In genomic region chr18:67417864-67418523, GRCh38 we compare ENCODE assay signal across 8 cellular contexts.
A peak's percentile ranks its signal among the peaks of the same experiment; 100 is the strongest.
DNase-seq lines count a peak whose midpoint lies in the region; ATAC-seq and TF ChIP-seq lines count a peak whose summit lies in the region.

No MANE protein-coding gene starts in this region.

- H3K36me3 Mint-ChIP-seq in T-helper 1 cell treated with Interleukin-12 subunit alpha and Interleukin-12 subunit beta and Interleukin-4 antibody, amounts not matched to agents 30 μg/mL and 1 μg/mL, for 36 hours (ENCODE audit: low read depth) = no peaks in the 10 kb centered on the region

- no peaks in the 10 kb centered on the region for H4K20me1 ChIP-seq in fibroblast of lung (ENCODE audit: control insufficient read depth, extremely low read depth, insufficient read depth, low read length)

- no peak for TF ChIP-seq POLR2A in spleen (IDR thresholded peaks at IDR 0.05)
- no peak for TF ChIP-seq POLR2A in stomach (IDR thresholded peaks at IDR 0.05)

- H3K36me3 ChIP-seq in fibroblast of lung (ENCODE audit: control insufficient read depth, insufficient read depth, low read length) (no peaks in the 10 kb centered on the region), spleen (no peaks in the 10 kb centered on the region), stomach (no peaks in the 10 kb centered on the region)

- peak overlapping the region in 3 of 4 experiments; percentile 22 to 44 (median 35) for H3K4me3 ChIP-seq in fibroblast of lung (replicated peaks in 1 of 4; ENCODE audit: control extremely low read depth in 1 of 4, insufficient read depth in 1 of 4, low read depth in 3 of 4, low read length in 4 of 4)
- peak overlapping the region in 5 of 8 donors; percentile 2 to 61 (median 16) for H3K4me3 ChIP-seq in spleen
- peak overlapping the region in 2 of 4 donors; percentile 20 to 29 for H3K4me3 ChIP-seq in stomach

- TF ChIP-seq CTCF in fibroblast of lung (conservative IDR thresholded peaks at IDR 0.05 in 1 of 2, IDR thresholded peaks at IDR 0.05 in 1 of 2; ENCODE audit: low read depth in 1 of 2, low read length in 2 of 2) (no peak), spleen (IDR thresholded peaks at IDR 0.05 in 8 of 11, conservative IDR thresholded peaks at IDR 0.05 in 3 of 11) (no peak), stomach (IDR thresholded peaks at IDR 0.05) (no peak)

- no peaks in the 10 kb centered on the region for H3K9me3 ChIP-seq in fibroblast of lung (ENCODE audit: control insufficient read depth, insufficient read depth, low read depth, low read length)
- no peaks in the 10 kb centered on the region for H3K9me3 ChIP-seq in spleen
- H3K9me3 ChIP-seq in stomach = no peaks in the 10 kb centered on the region

- H3K4me3 Mint-ChIP-seq in T-helper 1 cell treated with Interleukin-12 subunit alpha and Interleukin-12 subunit beta and Interleukin-4 antibody, amounts not matched to agents 30 μg/mL and 1 μg/mL, for 36 hours = peak overlapping the region; percentile 15

- peak; percentile 3 for DNase-seq in DMS114 treated with DMSO at 0.1 percent for 48 hours (lab: John Stamatoyannopoulos, UW; ENCODE audit: unreplicated experiment)
- DNase-seq in fibroblast of lung (ENCODE audit: low read depth in 2 of 2) = peak; percentile 52 to 66
- no peak for DNase-seq in spleen
- DNase-seq in stomach = no peak
- no peak for DNase-seq in COLO668 (lab: John Stamatoyannopoulos, UW; ENCODE audit: unreplicated experiment)

- ATAC-seq in GM19455 (IDR thresholded peaks at IDR 0.05; ENCODE audit: unreplicated experiment) (peak; percentile 69), HG03565 (IDR thresholded peaks at IDR 0.05; ENCODE audit: unreplicated experiment) (peak; percentile 88)

- H3K27me3 Mint-ChIP-seq in T-helper 1 cell treated with Interleukin-12 subunit alpha and Interleukin-12 subunit beta and Interleukin-4 antibody, amounts not matched to agents 30 μg/mL and 1 μg/mL, for 36 hours (ENCODE audit: low read depth) = no peaks in the 10 kb centered on the region

- H2AFZ ChIP-seq in fibroblast of lung (ENCODE audit: low read length) = peak overlapping the region; percentile 65

- H3K9ac ChIP-seq in fibroblast of lung (ENCODE audit: insufficient read depth, low read length) = no peak overlapping the region

- H3K4me1 Mint-ChIP-seq in T-helper 1 cell treated with Interleukin-12 subunit alpha and Interleukin-12 subunit beta and Interleukin-4 antibody, amounts not matched to agents 30 μg/mL and 1 μg/mL, for 36 hours (ENCODE audit: low read depth) = peaks cover 8% of the 10 kb centered on the region

- intact Hi-C loops in spleen (cut with DNase I; ENCODE audit: low total_unique reads) = no loop called here
- intact Hi-C loops in stomach (cut with DNase I; ENCODE audit: low total_unique reads) = no loop called here

- no peaks in the 10 kb centered on the region for H3K9me3 Mint-ChIP-seq in T-helper 1 cell treated with Interleukin-12 subunit alpha and Interleukin-12 subunit beta and Interleukin-4 antibody, amounts not matched to agents 30 μg/mL and 1 μg/mL, for 36 hours

- H3K27ac ChIP-seq in fibroblast of lung (ENCODE audit: insufficient read depth, low read length) (peak overlapping the region; percentile 34), spleen (peak overlapping the region in 7 of 8 donors; percentile 12 to 64 (median 49)), stomach (peak overlapping the region in 2 of 5 donors; percentile 11 to 26)

- peak overlapping the region; percentile 87 for H3K4me2 ChIP-seq in fibroblast of lung (ENCODE audit: extremely low read depth, insufficient read depth, low read length)

- no peak for TF ChIP-seq EP300 in stomach (IDR thresholded peaks at IDR 0.05)

- WGBS in spleen, 5 donors = 46 to 52% (median 49%) methylated on average over 6 of the region's 6 CpGs
- WGBS in stomach, 5 donors = 53 to 72% (median 65%) methylated on average over 6 of the region's 6 CpGs

- no peaks in the 10 kb centered on the region for H3K27me3 ChIP-seq in fibroblast of lung (ENCODE audit: control insufficient read depth, insufficient read depth, low read length)
- H3K27me3 ChIP-seq in spleen (replicated peaks in 1 of 7) = no peaks in the 10 kb centered on the region
- H3K27me3 ChIP-seq in stomach = no peaks in the 10 kb centered on the region

- H3K79me2 ChIP-seq in fibroblast of lung (ENCODE audit: control insufficient read depth, insufficient read depth, low read length) = no peaks in the 10 kb centered on the region

- H3K27ac Mint-ChIP-seq in T-helper 1 cell treated with Interleukin-12 subunit alpha and Interleukin-12 subunit beta and Interleukin-4 antibody, amounts not matched to agents 30 μg/mL and 1 μg/mL, for 36 hours = no peak overlapping the region

- no peaks in the 10 kb centered on the region for H3K4me1 ChIP-seq in fibroblast of lung (ENCODE audit: control insufficient read depth, extremely low read depth, insufficient read depth, low read length)
- H3K4me1 ChIP-seq in spleen = peaks cover 0 to 10% (median 1%) of the 10 kb centered on the region in 6 donors
- H3K4me1 ChIP-seq in stomach = no peaks in the 10 kb centered on the region

Comparison
In these comparisons a context has a peak if more than half of its experiments do, and no peak if none do; other contexts are left out.
1. DNase-seq: peak in DMS114 treated with DMSO at 0.1 percent for 48 hours (single experiment) and fibroblast of lung (2 of 2); none in spleen (single experiment), stomach (single experiment) and COLO668 (single experiment).